1 cellular context compared by ENCODE assay signal in genomic region chr5:181198905-181199519, GRCh38.
A peak's percentile ranks its signal among the peaks of the same experiment; 100 is the strongest.
TF ChIP-seq lines count a peak whose summit lies in the region.

No MANE protein-coding gene starts in this region.

TF ChIP-seq in K562, 482 proteins besides CTCF, POLR2A, EP300 and RAD21:
- TF ChIP-seq EGR1 (conservative IDR thresholded peaks at IDR 0.05) (peak; percentile 24; the same call in 1 of the 2 replicates), BRCA1 (IDR thresholded peaks at IDR 0.05) (no peak), BRCA1 (CRISPR knock-in tag; IDR thresholded peaks at IDR 0.05) (no peak)
